In the genomic region with DNA sequence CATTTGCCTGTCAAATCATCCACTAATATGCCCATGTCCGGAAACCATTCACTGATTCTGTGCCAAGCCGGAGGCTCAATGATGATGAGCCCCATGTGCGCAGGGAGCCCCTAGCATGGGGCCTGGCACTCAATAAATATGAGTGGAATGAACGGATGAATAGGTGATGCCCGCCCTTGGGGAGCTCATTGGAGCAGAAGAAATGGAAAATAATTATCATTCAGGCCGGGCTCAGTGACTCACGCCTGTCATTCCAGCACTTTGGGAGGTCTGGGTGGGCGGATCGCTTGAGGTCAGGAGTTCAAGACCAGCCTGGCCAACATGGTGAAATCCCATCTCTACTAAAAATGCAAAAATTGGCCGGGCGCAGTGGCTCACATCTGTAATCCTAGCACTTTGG, we compare ENCODE assay signal across 1 cellular context.
TF ChIP-seq lines count a peak whose summit lies in the region.

No MANE protein-coding gene starts in this region.

TF ChIP-seq in K562, 482 proteins besides CTCF, POLR2A, EP300 and RAD21 (continued from another document):
- no peak for TF ChIP-seq ZNF512 (tag; IDR thresholded peaks at IDR 0.05)
- 0 out of 2 replicates have a peak, but pooled peaks have one; percentile 75 for TF ChIP-seq PREB (CRISPR knock-in tag; IDR thresholded peaks at IDR 0.05)
- peak; percentile 78 for TF ChIP-seq EGR1 (conservative IDR thresholded peaks at IDR 0.05)
- TF ChIP-seq BMI1 (IDR thresholded peaks at IDR 0.05; ENCODE audit: low read length), result no peak
- TF ChIP-seq FOXA3 (CRISPR knock-in tag; conservative IDR thresholded peaks at IDR 0.05 in 1 of 2, IDR thresholded peaks at IDR 0.05 in 1 of 2), result no peak
